In the genomic region with DNA sequence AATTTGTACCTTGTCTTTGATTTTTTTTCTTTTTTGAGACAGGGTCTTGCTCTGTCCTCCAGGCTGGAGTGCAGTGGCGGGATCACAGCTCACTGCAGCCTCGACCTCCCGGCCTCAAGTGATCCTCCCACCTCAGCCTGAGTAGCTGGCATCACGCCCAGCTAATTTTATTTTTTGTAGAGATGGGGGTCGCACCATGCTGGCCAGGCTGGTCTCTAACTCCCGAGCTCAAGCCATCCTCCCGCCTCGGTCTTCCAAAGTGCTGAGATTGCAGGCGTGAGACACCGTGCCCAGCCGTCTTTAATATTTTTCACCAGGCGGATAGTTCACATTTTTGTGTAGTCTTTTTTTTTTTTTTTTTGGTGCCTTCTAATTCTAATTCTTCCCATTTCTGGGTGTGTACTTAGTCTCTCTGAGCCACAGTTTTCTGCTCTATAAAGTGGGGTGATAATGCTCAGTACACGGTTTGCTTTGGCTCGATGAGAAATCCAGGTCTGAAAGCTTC, we compare ENCODE assay signal across 8 cellular contexts. TPM values are rescaled to one million over a fixed set of nuclear protein-coding genes. Genes with fewer than 3 reads are reported as not detected.
DNase-seq lines count a peak whose midpoint lies in the region; ATAC-seq, FAIRE-seq and TF ChIP-seq lines count a peak whose summit lies in the region.

No MANE protein-coding gene starts in this region.

- peaks cover 46% of the 10 kb centered on the region for H3K79me2 ChIP-seq in astrocyte (ENCODE audit: insufficient read depth, low read length)

- H3K4me3 ChIP-seq in astrocyte (ENCODE audit: insufficient read depth, low read depth, low read length): peak overlapping the region; percentile 81

- CTCF ChIA-PET in GM10248 (lab: Yijun Ruan, JAX): interaction anchor here (1.0 to 1.8 kb wide), 6 partner anchors 8 to 222 kb away, joined by 3 to 6 read pairs (median 4); a partner anchor contains a TSS

- DNase-seq in activated effector memory CD4-positive, alpha-beta T cell treated with anti-CD3 and anti-CD28 coated beads, Interleukin-2, amount 50 U/mL, for 16 hours: peak; percentile 60
- DNase-seq in activated effector memory CD4-positive, alpha-beta T cell treated with Interleukin-2 at 50 U/mL for 16 hours: no peak
- DNase-seq in astrocyte (ENCODE audit: low read depth) (no peak), memory B cell (ENCODE audit: low spot score in 2 of 2) (no peak), type B pancreatic cell (ENCODE audit: extremely low spot score, unreplicated experiment) (no peak), GM10248 (ENCODE audit: extremely low spot score) (no peak)
- no peak for DNase-seq in stimulated activated CD8-positive, alpha-beta memory T cell treated with anti-CD3 and anti-CD28 coated beads, Interleukin-4, amount 100 ng/mL, for 48 hours

- H3K27me3 ChIP-seq in astrocyte (ENCODE audit: insufficient read depth, low read length): no peaks in the 10 kb centered on the region

- TF ChIP-seq CTCF in astrocyte (IDR thresholded peaks at IDR 0.05; ENCODE audit: insufficient read depth, low read depth, low read length): no peak
- no peak for TF ChIP-seq CTCF in type B pancreatic cell (conservative IDR thresholded peaks at IDR 0.05)
- no peak for TF ChIP-seq CTCF in GM10248 (IDR thresholded peaks at IDR 0.05; ENCODE audit: control extremely low read depth, extremely low read depth, low read depth, missing control alignments)

- peaks cover 4% of the 10 kb centered on the region for H3K9me3 ChIP-seq in astrocyte (ENCODE audit: insufficient read depth, low read depth, low read length)

- H3K36me3 ChIP-seq in astrocyte (ENCODE audit: insufficient read depth, low read length): no peaks in the 10 kb centered on the region

- H3K4me1 Mint-ChIP-seq in astrocyte (ENCODE audit: low read depth, unreplicated experiment): peaks cover 19% of the 10 kb centered on the region
- peaks cover 31% of the 10 kb centered on the region for H3K4me1 Mint-ChIP-seq in memory B cell
- H3K4me1 Mint-ChIP-seq in type B pancreatic cell (ENCODE audit: unreplicated experiment): peaks cover 30% of the 10 kb centered on the region

- H3K36me3 Mint-ChIP-seq in astrocyte (ENCODE audit: low read depth, unreplicated experiment) (peaks cover 15% of the 10 kb centered on the region), memory B cell (peaks cover 21% of the 10 kb centered on the region), type B pancreatic cell (peaks cover 26% of the 10 kb centered on the region)

- H3K27ac ChIP-seq in astrocyte (ENCODE audit: low read depth, low read length): peak overlapping the region; percentile 19

- peak overlapping the region; percentile 75 for H2AFZ ChIP-seq in astrocyte (ENCODE audit: low read depth, low read length)

- H3K4me3 Mint-ChIP-seq in astrocyte (ENCODE audit: unreplicated experiment) (peak overlapping the region; percentile 81), memory B cell (peak overlapping the region; percentile 91), type B pancreatic cell (peak overlapping the region; percentile 89)

- no peak for ATAC-seq in memory B cell (ENCODE audit: low read depth)
- no peak for ATAC-seq in HG03139 (IDR thresholded peaks at IDR 0.05; ENCODE audit: unreplicated experiment)

- peak overlapping the region; percentile 47 for H3K27ac Mint-ChIP-seq in astrocyte (ENCODE audit: unreplicated experiment)
- peak overlapping the region; percentile 95 for H3K27ac Mint-ChIP-seq in memory B cell
- H3K27ac Mint-ChIP-seq in type B pancreatic cell: peak overlapping the region; percentile 93

- H3K27me3 Mint-ChIP-seq in astrocyte (ENCODE audit: low read depth, unreplicated experiment) (no peaks in the 10 kb centered on the region), memory B cell (no peaks in the 10 kb centered on the region), type B pancreatic cell (peaks cover 3% of the 10 kb centered on the region)

- POLR2A ChIA-PET in GM10248 (lab: Yijun Ruan, JAX): interaction anchor here (0.5 to 1.0 kb wide), 7 partner anchors 15 to 495 kb away, joined by 3 to 8 read pairs (median 3); no protein-coding TSS in a partner anchor

- FAIRE-seq in astrocyte (lab: Jason Lieb, UNC): no peak

- H3K9me3 Mint-ChIP-seq in astrocyte (ENCODE audit: unreplicated experiment): peaks cover 10% of the 10 kb centered on the region
- H3K9me3 Mint-ChIP-seq in memory B cell: peaks cover 4% of the 10 kb centered on the region
- H3K9me3 Mint-ChIP-seq in type B pancreatic cell: peaks cover 7% of the 10 kb centered on the region

- H3K4me2 ChIP-seq in astrocyte (ENCODE audit: low read length): peak overlapping the region; percentile 92

- peaks cover 25% of the 10 kb centered on the region for H3K4me1 ChIP-seq in astrocyte (ENCODE audit: insufficient read depth, low read length)

- H4K20me1 ChIP-seq in astrocyte (ENCODE audit: insufficient read depth, low read length): peaks cover 29% of the 10 kb centered on the region

- H3K9ac ChIP-seq in astrocyte (ENCODE audit: low read length): peak overlapping the region; percentile 86

RNA-seq across cellular contexts. Expression of a gene that starts 0.5 kb away (rescaled TPM):
- total RNA-seq in astrocyte (28.8 and 29.5 TPM in 2 replicates), type B pancreatic cell (ENCODE audit: low replicate concordance) (31.3 and 34.6 TPM in 2 replicates)

RNA-seq across cellular contexts. Expression of a gene that starts 45.0 kb away (rescaled TPM):
- total RNA-seq in astrocyte: not detected in 2 replicates
- 14.3 and 29.6 TPM in 2 replicates for total RNA-seq in type B pancreatic cell (ENCODE audit: low replicate concordance)

Comparison
In these comparisons a context has a peak if more than half of its experiments do, and no peak if none do; other contexts are left out.
1. RNA of a gene that starts 45.0 kb away (total RNA-seq): 14.3 to 29.6 TPM in type B pancreatic cell; not detected in astrocyte; every median in the first group is over 10 times any median in the second.
2. Peak in every context shown above with its lines, with median percentiles within 50 percentile points of each other: H3K27ac Mint-ChIP-seq and H3K4me3 Mint-ChIP-seq.